ENCODE assay signal across 22 cellular contexts in genomic region chr4:16464651-16465050, GRCh38.
"Had no signal": no experiment of that assay in that cellular context is flagged by ENCODE, and none has a peak within 500 bp of the region (broad histone marks: within the 10 kb centered on the region; RNA-seq: fewer than 3 reads in every experiment).

No MANE protein-coding gene starts in this region.

- ATAC-seq: foreskin keratinocyte; left cardiac atrium; left ventricle myocardium superior; naive thymus-derived CD4-positive, alpha-beta T cell; stimulated activated naive B cell treated with anti-CD40 and anti-IgM and Interleukin-4, amounts not matched to agents 10 μg/mL and 1 μg/mL and 100 μg/mL, for 72 hours had no signal

- H3K36me3 Mint-ChIP-seq: stimulated activated naive B cell treated with anti-CD40 and anti-IgM and Interleukin-4, amounts not matched to agents 10 μg/mL and 1 μg/mL and 100 μg/mL, for 72 hours had no signal

- H3K4me3 Mint-ChIP-seq: endodermal cell; naive thymus-derived CD4-positive, alpha-beta T cell; stimulated activated naive B cell treated with anti-CD40 and anti-IgM and Interleukin-4, amounts not matched to agents 10 μg/mL and 1 μg/mL and 100 μg/mL, for 72 hours had no signal

- H3K36me3 ChIP-seq: esophagus muscularis mucosa, neutrophil, right atrium auricular region, sigmoid colon, uterus had no signal

- H3K4me1 ChIP-seq: esophagus muscularis mucosa, foreskin keratinocyte, right atrium auricular region, sigmoid colon, uterus had no signal

- H3K4me1 Mint-ChIP-seq: endodermal cell; naive thymus-derived CD4-positive, alpha-beta T cell; stimulated activated naive B cell treated with anti-CD40 and anti-IgM and Interleukin-4, amounts not matched to agents 10 μg/mL and 1 μg/mL and 100 μg/mL, for 72 hours had no signal

- H3K9me3 ChIP-seq: esophagus muscularis mucosa, neutrophil, right atrium auricular region, sigmoid colon, uterus had no signal

- H3K4me3 ChIP-seq: coronary artery, esophagus muscularis mucosa, right atrium auricular region, sigmoid colon, skin epidermis, uterus had no signal

- H3K27me3 ChIP-seq: esophagus muscularis mucosa, foreskin keratinocyte, right atrium auricular region, sigmoid colon, uterus had no signal

- H3K9me3 Mint-ChIP-seq: endodermal cell had no signal

- H3K27ac Mint-ChIP-seq: endodermal cell; naive thymus-derived CD4-positive, alpha-beta T cell; stimulated activated naive B cell treated with anti-CD40 and anti-IgM and Interleukin-4, amounts not matched to agents 10 μg/mL and 1 μg/mL and 100 μg/mL, for 72 hours had no signal

- H3K27ac ChIP-seq: coronary artery, esophagus muscularis mucosa, foreskin keratinocyte, neutrophil, right atrium auricular region, sigmoid colon, skin epidermis, uterus had no signal

- DNase-seq: central memory CD4-positive, alpha-beta T cell; effector CD4-positive, alpha-beta T cell; endodermal cell; foreskin keratinocyte; head of caudate nucleus; hippocampal formation; left cardiac atrium; left ventricle myocardium superior; mesendoderm; naive thymus-derived CD4-positive, alpha-beta T cell; posterior cingulate gyrus; sigmoid colon; stimulated activated CD4-positive, alpha-beta T cell treated with anti-CD3 and anti-CD28 coated beads, Interleukin-2, amount 100 ng/mL, for 24 hours; stimulated activated CD4-positive, alpha-beta T cell treated with anti-CD3 and anti-CD28 coated beads, Interleukin-4, amount 100 ng/mL, for 4 hours; stimulated activated naive B cell treated with anti-CD40 and anti-IgM and Interleukin-4, amounts not matched to agents 10 μg/mL and 1 μg/mL and 100 μg/mL, for 72 hours; trophoblast cell; uterus had no signal
